In genomic region chr21:18153063-18153462, GRCh38 we compare ENCODE assay signal across 15 cellular contexts.
A peak's percentile ranks its signal among the peaks of the same experiment; 100 is the strongest.
DNase-seq lines count a peak whose midpoint lies in the region; ATAC-seq and TF ChIP-seq lines count a peak whose summit lies in the region.
"Had no signal": no experiment of that assay in that cellular context is flagged by ENCODE, and none has a peak within 500 bp of the region (broad histone marks: within the 10 kb centered on the region; RNA-seq: fewer than 3 reads in every experiment).

No MANE protein-coding gene starts in this region.

- H3K4me1 ChIP-seq in A673 (ENCODE audit: insufficient read depth, low read length, poor library complexity, severe bottlenecking) (no peaks in the 10 kb centered on the region), PC-9 (replicated peaks; ENCODE audit: insufficient read depth) (no peaks in the 10 kb centered on the region)

- H3K9me2 ChIP-seq in PC-9 (ENCODE audit: insufficient read depth): no peaks in the 10 kb centered on the region

- CTCF ChIA-PET in A673 (lab: Charles Lee): no interaction called here
- CTCF ChIA-PET in PC-9 (lab: Charles Lee): no interaction called here

- H3K4me3 ChIP-seq in A673 (ENCODE audit: low read depth, low read length, poor library complexity, severe bottlenecking) (no peak overlapping the region), fibroblast of pulmonary artery (replicated peaks; ENCODE audit: low read depth, low read length) (no peak overlapping the region), PC-9 (no peak overlapping the region)

- no peaks in the 10 kb centered on the region for H4K20me1 ChIP-seq in PC-9 (ENCODE audit: insufficient read depth)

- H3K4me2 ChIP-seq in PC-9: no peak overlapping the region

- H3K27me3 ChIP-seq in A673 (replicated peaks; ENCODE audit: insufficient read depth, low read depth, low read length, poor library complexity): no peaks in the 10 kb centered on the region
- H3K27me3 ChIP-seq in PC-9 (ENCODE audit: insufficient read depth, low read depth): no peaks in the 10 kb centered on the region

- intact Hi-C loops in A673 (cut with micrococcal nuclease; ENCODE audit: unreplicated experiment): no loop called here
- intact Hi-C loops in PC-9 (cut with micrococcal nuclease; ENCODE audit: unreplicated experiment): no loop called here

- H3K27ac ChIP-seq in A673 (ENCODE audit: low read depth, low read length, poor library complexity, severe bottlenecking): no peak overlapping the region
- H3K27ac ChIP-seq in PC-9: no peak overlapping the region
- H3K27ac ChIP-seq: HL-60 had no signal

- TF ChIP-seq CTCF in A673 (conservative IDR thresholded peaks at IDR 0.05; ENCODE audit: low read depth, low read length) (no peak), fibroblast of pulmonary artery (IDR thresholded peaks at IDR 0.05; ENCODE audit: low read length, missing control alignments) (no peak), PC-9 (conservative IDR thresholded peaks at IDR 0.05) (no peak)

- H3K79me2 ChIP-seq in PC-9 (ENCODE audit: low read depth): no peaks in the 10 kb centered on the region

- H2AFZ ChIP-seq in PC-9: no peak overlapping the region

- no TSS peak for BruUV-seq in A673 (replicated peaks; lab: Mats Ljungman, UMichigan)
- no TSS peak for BruUV-seq in PC-9 (replicated peaks; lab: Mats Ljungman, UMichigan)

- no peak for ATAC-seq in SK-N-SH treated with all-trans-retinoic acid at 6 μM for 48 hours
- ATAC-seq in GM18502 (IDR thresholded peaks at IDR 0.05; ENCODE audit: poor library complexity, unreplicated experiment): no peak

- H3K36me3 ChIP-seq in A673 (ENCODE audit: insufficient read depth, low read length, poor library complexity, severe bottlenecking) (no peaks in the 10 kb centered on the region), PC-9 (ENCODE audit: low read depth) (no peaks in the 10 kb centered on the region)

- H3K9me3 ChIP-seq in A673 (ENCODE audit: low read depth, low read length, poor library complexity, severe bottlenecking) (no peaks in the 10 kb centered on the region), PC-9 (ENCODE audit: insufficient read depth, low read depth) (no peaks in the 10 kb centered on the region)

- POLR2A ChIA-PET in A673 (lab: Charles Lee; ENCODE audit: low non-redundant PET): no interaction called here
- POLR2A ChIA-PET in PC-9 (lab: Charles Lee; ENCODE audit: unreplicated experiment): no interaction called here

- DNase-seq in A673 (ENCODE audit: low spot score) (peak; percentile 5), HT1080 (ENCODE audit: low read depth) (peak; percentile 81), RPMI8226 (peak; percentile 92), fibroblast of pulmonary artery (ENCODE audit: low read depth) (peak; percentile 22), PC-9 (no peak)
- DNase-seq: ACHN; CD4-positive, CD25-positive, alpha-beta regulatory T cell; HCEC 1CT; NCI-H1048; NCI-H2081 treated with DMSO at 0.1 percent for 48 hours; NCI-H524; SIG-M5 had no signal

- no peaks in the 10 kb centered on the region for H3F3A ChIP-seq in PC-9 (ENCODE audit: insufficient read depth, low read depth)

TF ChIP-seq in SK-N-SH treated with all-trans-retinoic acid at 6 μM for 48 hours, 23 proteins besides CTCF, POLR2A, EP300 and RAD21:
- no peak for TF ChIP-seq CSDC2 (CRISPR knock-in tag; IDR thresholded peaks at IDR 0.05)
- no peak for TF ChIP-seq ESRRG (CRISPR knock-in tag; IDR thresholded peaks at IDR 0.05)
- no peak for TF ChIP-seq TCF4 (CRISPR knock-in tag; IDR thresholded peaks at IDR 0.05; ENCODE audit: borderline replicate concordance)
- no peak for TF ChIP-seq TSHZ2 (CRISPR knock-in tag; IDR thresholded peaks at IDR 0.05)
- no peak for TF ChIP-seq CSRNP3 (CRISPR knock-in tag; IDR thresholded peaks at IDR 0.05)

Comparison
In these comparisons a context has a peak if more than half of its experiments do, and no peak if none do; other contexts are left out.
1. DNase-seq: peak in A673 (single experiment), HT1080 (single experiment), RPMI8226 (single experiment) and fibroblast of pulmonary artery (single experiment); none in PC-9 (0 of 2).